Comparison of ENCODE assay signal across 12 cellular contexts in genomic region chr18:49249523-49249922, GRCh38.
DNase-seq lines count a peak whose midpoint lies in the region; ATAC-seq, FAIRE-seq and TF ChIP-seq lines count a peak whose summit lies in the region.
"Had no signal": no experiment of that assay in that cellular context is flagged by ENCODE, and none has a peak within 500 bp of the region (broad histone marks: within the 10 kb centered on the region; RNA-seq: fewer than 3 reads in every experiment).

No MANE protein-coding gene starts in this region.

- intact Hi-C loops in right lobe of liver (cut with DNase I) (no loop called here), HepG2 (cut with micrococcal nuclease; ENCODE audit: unreplicated experiment) (no loop called here)

- no peak for TF ChIP-seq RAD21 in HepG2 (CRISPR knock-in tag; IDR thresholded peaks at IDR 0.05)

- H3K4me3 ChIP-seq in right lobe of liver: no peak overlapping the region
- no peak overlapping the region for H3K4me3 ChIP-seq in HepG2 (replicated peaks in 1 of 3; ENCODE audit: insufficient read depth in 1 of 3, low read depth in 2 of 3, low read length in 3 of 3)
- H3K4me3 ChIP-seq in foreskin fibroblast (ENCODE audit: low read depth in 1 of 2, low read length in 2 of 2): no peak overlapping the region
- H3K4me3 ChIP-seq in coronary artery: no peak overlapping the region
- H3K4me3 ChIP-seq in HAP-1: no peak overlapping the region
- H3K4me3 ChIP-seq: tibial nerve had no signal

- H3K9me3 ChIP-seq in right lobe of liver: no peaks in the 10 kb centered on the region
- H3K9me3 ChIP-seq in HepG2 (ENCODE audit: low read length): no peaks in the 10 kb centered on the region
- H3K9me3 ChIP-seq in HAP-1: no peaks in the 10 kb centered on the region; the same call in 1 of the 2 replicates
- H3K9me3 ChIP-seq: tibial nerve had no signal

- no peaks in the 10 kb centered on the region for H3K79me2 ChIP-seq in HepG2 (ENCODE audit: insufficient read depth, low read length)

- H3K27ac ChIP-seq in right lobe of liver (no peak overlapping the region), HepG2 (ENCODE audit: extremely low read length, insufficient read depth, low read length) (no peak overlapping the region), coronary artery (no peak overlapping the region)
- H3K27ac ChIP-seq: tibial nerve had no signal

- no peaks in the 10 kb centered on the region for H3K27me3 ChIP-seq in right lobe of liver
- H3K27me3 ChIP-seq in HepG2 (ENCODE audit: control insufficient read depth in 1 of 2, insufficient read depth in 2 of 2, low read length in 2 of 2): no peaks in the 10 kb centered on the region
- H3K27me3 ChIP-seq in HAP-1 (ENCODE audit: low read depth): no peaks in the 10 kb centered on the region
- H3K27me3 ChIP-seq: tibial nerve had no signal

- DNase-seq in right lobe of liver (no peak), HepG2 (ENCODE audit: low spot score) (no peak), SK-MEL-5 (ENCODE audit: low read depth, low spot score) (peak; percentile 48), foreskin fibroblast (peak; percentile 81 to 90), urothelium cell line (ENCODE audit: low spot score) (peak; percentile 15), coronary artery (ENCODE audit: low spot score) (no peak), HAP-1 (ENCODE audit: low spot score in 2 of 2) (no peak), amygdala (lab: John Stamatoyannopoulos, UW) (no peak)
- DNase-seq: activated B cell treated with CpG ODN at 0.5 μM for 24 hours, anterior cingulate cortex, NCI-H69 had no signal

- no peak overlapping the region for H3K9ac ChIP-seq in HepG2 (ENCODE audit: insufficient read depth, low read depth, low read length)

- no peak for TF ChIP-seq CTCF in right lobe of liver (IDR thresholded peaks at IDR 0.05)
- TF ChIP-seq CTCF in HepG2 (CRISPR knock-in tag; IDR thresholded peaks at IDR 0.05): no peak
- TF ChIP-seq CTCF in foreskin fibroblast (IDR thresholded peaks at IDR 0.05; ENCODE audit: low read depth, low read length): no peak
- TF ChIP-seq CTCF in coronary artery (IDR thresholded peaks at IDR 0.05): no peak

- in situ Hi-C loops in HepG2 (cut with HindIII; ENCODE audit: extremely low pct_ligation_motif_present, low pct_unique_long_range_greater_than_20kb) (no loop called here), SK-MEL-5 (cut with HindIII; ENCODE audit: low pct_unique_long_range_greater_than_20kb, low sequenced_read_pairs) (no loop called here), HAP-1 (cut with MboI; ENCODE audit: low sequenced_read_pairs) (loop anchor here (25.0 kb wide), 1 partner anchor 462 kb away; no protein-coding TSS in a partner anchor)

- no TSS peak for BruUV-seq in HepG2 (replicated peaks; lab: Mats Ljungman, UMichigan)

- no peaks in the 10 kb centered on the region for H4K20me1 ChIP-seq in HepG2 (ENCODE audit: insufficient read depth, low read length)

- POLR2A ChIA-PET in HepG2 (lab: Yijun Ruan, JAX): no interaction called here

- FAIRE-seq in HepG2 (lab: Jason Lieb, UNC) (no peak), urothelium cell line (lab: Jason Lieb, UNC) (no peak)

- no peak overlapping the region for H2AFZ ChIP-seq in HepG2 (ENCODE audit: low read length)

- WGBS in right lobe of liver (ENCODE audit: insufficient coverage, low coverage, low lambda C conversion rate, missing lambda C conversion rate): 46% methylated on average over 2 of the region's 2 CpGs
- 93% methylated on average over 2 of the region's 2 CpGs for WGBS in HepG2 (ENCODE audit: low lambda C conversion rate)

- H3K4me1 ChIP-seq in right lobe of liver (peaks cover 0 to 14% (median 7%) of the 10 kb centered on the region in 4 donors), HepG2 (ENCODE audit: insufficient read depth, low read length) (peaks cover 31% of the 10 kb centered on the region), HAP-1 (peaks cover 3% of the 10 kb centered on the region; the same call in 1 of the 2 replicates)

- ATAC-seq in right lobe of liver (peak in 3 of 4 donors; percentile 30 to 61 (median 55)), HepG2 (no peak)

- CTCF ChIA-PET in HepG2 (lab: Yijun Ruan, JAX; ENCODE audit: low intra/inter-chr PET ratio, low total read pairs): no interaction called here

- TF ChIP-seq POLR2A in right lobe of liver (IDR thresholded peaks at IDR 0.05): no peak
- TF ChIP-seq POLR2A in HepG2 (IDR thresholded peaks at IDR 0.05; ENCODE audit: insufficient read depth in 1 of 2, low read depth in 2 of 2, low read length in 2 of 2): no peak

- H3K36me3 ChIP-seq in right lobe of liver: no peaks in the 10 kb centered on the region
- H3K36me3 ChIP-seq in HepG2 (replicated peaks in 1 of 2; ENCODE audit: control insufficient read depth in 1 of 2, insufficient read depth in 2 of 2, low read length in 2 of 2): 0 out of 5 replicates have a peak, but pooled peaks cover 0 to 3% of the 10 kb centered on the region in 2 experiments
- no peaks in the 10 kb centered on the region for H3K36me3 ChIP-seq in HAP-1 (replicated peaks)

- H3K4me2 ChIP-seq in HepG2 (ENCODE audit: low read depth, low read length): no peak overlapping the region

- TF ChIP-seq EP300 in HepG2 (IDR thresholded peaks at IDR 0.05; ENCODE audit: low read depth in 2 of 2, low read length in 2 of 2) (no peak), HepG2 (CRISPR knock-in tag; IDR thresholded peaks at IDR 0.05; ENCODE audit: borderline replicate concordance) (no peak)

TF ChIP-seq in HepG2, 621 proteins besides CTCF, POLR2A, EP300 and RAD21 (continues in another document):
- TF ChIP-seq ZNF274 (CRISPR knock-in tag; IDR thresholded peaks at IDR 0.05) (no peak), ZNF503 (CRISPR knock-in tag; IDR thresholded peaks at IDR 0.05) (no peak), ZNF574 (CRISPR knock-in tag; IDR thresholded peaks at IDR 0.05) (no peak), ZNF704 (CRISPR knock-in tag; IDR thresholded peaks at IDR 0.05; ENCODE audit: borderline replicate concordance) (no peak), ZNF562 (CRISPR knock-in tag; IDR thresholded peaks at IDR 0.05; ENCODE audit: borderline replicate concordance) (no peak), PHB2 (IDR thresholded peaks at IDR 0.05; ENCODE audit: partially characterized antibody) (no peak), PLRG1 (conservative IDR thresholded peaks at IDR 0.05) (no peak)

Comparison
In these comparisons a context has a peak if more than half of its experiments do, and no peak if none do; other contexts are left out.
1. DNase-seq: peak in SK-MEL-5 (single experiment), foreskin fibroblast (2 of 2) and urothelium cell line (single experiment); none in right lobe of liver (0 of 3), HepG2 (single experiment), coronary artery (single experiment), HAP-1 (0 of 2) and amygdala (0 of 56).